17 cellular contexts compared by ENCODE assay signal in the genomic region with DNA sequence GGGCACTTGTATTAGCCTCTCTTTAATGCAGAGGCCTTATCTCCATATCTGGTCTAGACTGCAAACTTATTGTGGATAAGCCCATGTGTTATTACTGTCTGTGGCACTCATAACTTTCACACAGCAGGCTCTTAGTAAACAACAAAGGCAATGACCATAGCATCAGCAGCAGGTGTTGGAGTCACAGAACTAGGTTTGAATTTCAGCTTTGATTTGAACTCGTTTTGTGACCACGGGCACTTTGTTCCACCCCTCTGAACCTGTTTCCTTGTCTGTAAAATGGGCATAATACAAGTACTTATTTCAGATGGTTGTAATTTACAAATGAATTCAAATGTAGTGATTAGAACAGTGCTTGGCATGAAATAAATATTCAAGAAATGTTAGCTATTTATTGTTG.
"Had no signal": no experiment of that assay in that cellular context is flagged by ENCODE, and none has a peak within 500 bp of the region (broad histone marks: within the 10 kb centered on the region; RNA-seq: fewer than 3 reads in every experiment).

No MANE protein-coding gene starts in this region.

- ATAC-seq: activated T-helper 17 cell treated with anti-CD3 and anti-CD28 coated beads, Interleukin-2, amount 50 U/mL, for 72 hours; mucosa of descending colon; naive thymus-derived CD4-positive, alpha-beta T cell had no signal

- H3K27me3 Mint-ChIP-seq: activated naive CD8-positive, alpha-beta T cell treated with anti-CD3 and anti-CD28 coated beads for 36 hours; activated T-helper 17 cell treated with anti-CD3 and anti-CD28 coated beads, Interleukin-2, amount 50 U/mL, for 72 hours; naive thymus-derived CD4-positive, alpha-beta T cell; progenitor cell of endocrine pancreas; stimulated activated naive CD8-positive, alpha-beta T cell treated with anti-CD3 and anti-CD28 coated beads, Interleukin-15, Interleukin-2, amounts not matched to agents 100 ng/mL and 50 ng/mL, for 24 hours had no signal

- H3K36me3 Mint-ChIP-seq: activated naive CD8-positive, alpha-beta T cell treated with anti-CD3 and anti-CD28 coated beads for 36 hours; neural progenitor cell had no signal

- DNase-seq: activated CD4-positive, alpha-beta T cell treated with anti-CD3 and anti-CD28 coated beads, Interleukin-2, amount 50 U/mL, for 48 hours; activated naive CD4-positive, alpha-beta T cell; activated naive CD8-positive, alpha-beta T cell treated with anti-CD3 and anti-CD28 coated beads for 36 hours; activated T-cell treated with anti-CD3 and anti-CD28 coated beads for 4 hours; amniotic stem cell; dermis blood vessel endothelial cell; effector memory CD4-positive, alpha-beta T cell; mesenchymal stem cell; mucosa of descending colon; naive thymus-derived CD4-positive, alpha-beta T cell; stimulated activated CD4-positive, alpha-beta T cell treated with anti-CD3 and anti-CD28 coated beads, Interleukin-2, amount 100 ng/mL, for 24 hours had no signal

- H3K4me3 Mint-ChIP-seq: activated naive CD8-positive, alpha-beta T cell treated with anti-CD3 and anti-CD28 coated beads for 36 hours; activated T-helper 17 cell treated with anti-CD3 and anti-CD28 coated beads, Interleukin-2, amount 50 U/mL, for 72 hours; neural progenitor cell; stimulated activated naive CD8-positive, alpha-beta T cell treated with anti-CD3 and anti-CD28 coated beads, Interleukin-15, Interleukin-2, amounts not matched to agents 100 ng/mL and 50 ng/mL, for 24 hours had no signal

- H3K9me3 Mint-ChIP-seq: activated naive CD8-positive, alpha-beta T cell treated with anti-CD3 and anti-CD28 coated beads for 36 hours; activated T-helper 17 cell treated with anti-CD3 and anti-CD28 coated beads, Interleukin-2, amount 50 U/mL, for 72 hours; stimulated activated naive CD8-positive, alpha-beta T cell treated with anti-CD3 and anti-CD28 coated beads, Interleukin-15, Interleukin-2, amounts not matched to agents 100 ng/mL and 50 ng/mL, for 24 hours had no signal

- H3K27ac Mint-ChIP-seq: activated T-helper 17 cell treated with anti-CD3 and anti-CD28 coated beads, Interleukin-2, amount 50 U/mL, for 72 hours; neural progenitor cell; progenitor cell of endocrine pancreas had no signal

- FAIRE-seq: endothelial cell of umbilical vein, urothelium cell line had no signal
